ENCODE assay signal across 19 cellular contexts in genomic region chrX:41722816-41723215, GRCh38. TPM values are rescaled to one million over a fixed set of nuclear protein-coding genes. Genes with fewer than 3 reads are reported as not detected.
DNase-seq lines count a peak whose midpoint lies in the region; ATAC-seq, FAIRE-seq and TF ChIP-seq lines count a peak whose summit lies in the region.
"Had no signal": no experiment of that assay in that cellular context is flagged by ENCODE, and none has a peak within 500 bp of the region (broad histone marks: within the 10 kb centered on the region; RNA-seq: fewer than 3 reads in every experiment).

No MANE protein-coding gene starts in this region.

- no peak overlapping the region for H3K4me3 Mint-ChIP-seq in nephron progenitor cell

- H3K9me3 ChIP-seq in AG04450 (ENCODE audit: control insufficient read depth, insufficient read depth, low read length) (no peaks in the 10 kb centered on the region; the same call in 1 of the 2 replicates), adipocyte (ENCODE audit: control insufficient read depth, low read length) (peaks cover 10% of the 10 kb centered on the region), mucosa of descending colon (no peaks in the 10 kb centered on the region)
- H3K9me3 ChIP-seq: uterus had no signal

- peak; percentile 63 for FAIRE-seq in GM18507 (lab: Jason Lieb, UNC)

- ATAC-seq in mucosa of descending colon = no peak
- ATAC-seq: esophagus mucosa, left lung had no signal

- DNase-seq in AG04450 (ENCODE audit: low read depth, low spot score) (peak; percentile 1), GM18507 (ENCODE audit: extremely low spot score, insufficient read length, low read depth) (no peak), adipocyte (ENCODE audit: low read depth) (peak; percentile 39), fibroblast of villous mesenchyme (ENCODE audit: low read depth) (peak; percentile 43), NCI-H1694 (lab: John Stamatoyannopoulos, UW) (no peak), HUDEP-2 (lab: John Stamatoyannopoulos, UW; ENCODE audit: unreplicated experiment in 76 of 76) (no peak), nephron progenitor cell (no peak), mucosa of descending colon (no peak)
- DNase-seq: dermis blood vessel endothelial cell, DMS 273 treated with DMSO at 0.1 percent for 48 hours, left lung, NCI-H1930, NCI-H510A, spleen, stomach, uterus had no signal

- peaks cover 18% of the 10 kb centered on the region for H3K4me1 ChIP-seq in adipocyte (ENCODE audit: control insufficient read depth, insufficient read depth, low read length)
- no peaks in the 10 kb centered on the region for H3K4me1 ChIP-seq in mucosa of descending colon (ENCODE audit: low read depth)
- H3K4me1 ChIP-seq: uterus had no signal

- H3K9ac ChIP-seq in adipocyte (ENCODE audit: low read length) = peak overlapping the region; percentile 20

- no peak overlapping the region for H3K27ac Mint-ChIP-seq in nephron progenitor cell
- H3K27ac Mint-ChIP-seq: progenitor cell of endocrine pancreas had no signal

- H3K36me3 Mint-ChIP-seq in nephron progenitor cell (ENCODE audit: low read depth) = peaks cover 39% of the 10 kb centered on the region

- H3K36me3 ChIP-seq in adipocyte (ENCODE audit: control insufficient read depth, insufficient read depth, low read length, severe bottlenecking) = no peaks in the 10 kb centered on the region
- H3K36me3 ChIP-seq in mucosa of descending colon (ENCODE audit: low read depth) = no peaks in the 10 kb centered on the region
- H3K36me3 ChIP-seq: spleen, stomach, uterus had no signal

- no peaks in the 10 kb centered on the region for H3K27me3 Mint-ChIP-seq in nephron progenitor cell (ENCODE audit: low read depth, poor library complexity)
- H3K27me3 Mint-ChIP-seq: progenitor cell of endocrine pancreas had no signal

- CTCF ChIA-PET in AG04450 (lab: Charles Lee) = no interaction called here

- H3K27ac ChIP-seq in AG04450 (ENCODE audit: low read depth, low read length) = no peak overlapping the region
- H3K27ac ChIP-seq: left lung, stomach, uterus had no signal

- H3K4me1 Mint-ChIP-seq in nephron progenitor cell = peaks cover 17% of the 10 kb centered on the region

- no peak overlapping the region for H3K4me3 ChIP-seq in AG04450 (ENCODE audit: low read depth, low read length)
- H3K4me3 ChIP-seq in adipocyte (ENCODE audit: low read length) = peak overlapping the region; percentile 30
- no peak overlapping the region for H3K4me3 ChIP-seq in fibroblast of villous mesenchyme (ENCODE audit: low read depth, low read length)
- H3K4me3 ChIP-seq in mucosa of descending colon = no peak overlapping the region
- H3K4me3 ChIP-seq: left lung, spleen, stomach, uterus had no signal

- intact Hi-C loops in mucosa of descending colon (cut with DNase I, micrococcal nuclease) = no loop called here

- H3K27me3 ChIP-seq in AG04450 (ENCODE audit: control insufficient read depth, insufficient read depth, low read length) (no peaks in the 10 kb centered on the region), adipocyte (replicated peaks; ENCODE audit: control insufficient read depth, insufficient read depth, low read length) (peaks cover 3% of the 10 kb centered on the region)
- H3K27me3 ChIP-seq: left lung, uterus had no signal

- TF ChIP-seq CTCF in AG04450 (IDR thresholded peaks at IDR 0.05; ENCODE audit: low read depth, low read length) (no peak), fibroblast of villous mesenchyme (IDR thresholded peaks at IDR 0.05; ENCODE audit: insufficient read depth, low read depth, low read length) (no peak), nephron progenitor cell (IDR thresholded peaks at IDR 0.05) (no peak), mucosa of descending colon (IDR thresholded peaks at IDR 0.05) (no peak)

- peaks cover 35% of the 10 kb centered on the region for H3K9me3 Mint-ChIP-seq in nephron progenitor cell

- POLR2A ChIA-PET in AG04450 (lab: Yijun Ruan, JAX) = no interaction called here

RNA-seq across cellular contexts. Expression of gene GPR82, which starts 1.2 kb away (rescaled TPM):
- not detected in 2 replicates for polyA plus RNA-seq in AG04450 (2011; rRNA removed)
- not detected in 2 replicates for polyA minus RNA-seq in AG04450 (2011; rRNA and poly(A)+ RNA removed)
- under 0.01 TPM in 1 of 2 replicates, not detected in the other for total RNA-seq in fibroblast of villous mesenchyme
- 1 to 10 TPM in 1 of 3 donors, under 1 TPM in 2; 0.57 to 1.3 (median 0.64) TPM for total RNA-seq in mucosa of descending colon
- total RNA-seq: dermis blood vessel endothelial cell, H4, progenitor cell of endocrine pancreas had no signal

RNA-seq across cellular contexts. Expression of gene GPR34, which starts 34.0 kb away (rescaled TPM):
- polyA plus RNA-seq in AG04450 (2011; rRNA removed) = not detected in 2 replicates
- polyA minus RNA-seq in AG04450 (2011; rRNA and poly(A)+ RNA removed) = not detected in 2 replicates
- under 0.01 TPM in 1 of 2 replicates, not detected in the other for total RNA-seq in fibroblast of villous mesenchyme
- 10 to 100 TPM in 2 of 3 donors, 1 to 10 TPM in 1; 2.0 to 11.9 (median 11.4) TPM for total RNA-seq in mucosa of descending colon
- total RNA-seq: dermis blood vessel endothelial cell, H4, progenitor cell of endocrine pancreas had no signal

Comparison
In these comparisons a context has a peak if more than half of its experiments do, and no peak if none do; other contexts are left out.
1. DNase-seq: peak in AG04450 (single experiment), adipocyte (single experiment) and fibroblast of villous mesenchyme (single experiment); none in GM18507 (single experiment), NCI-H1694 (single experiment), HUDEP-2 (0 of 76), nephron progenitor cell (single experiment) and mucosa of descending colon (0 of 3).